ENCODE assay signal across 9 cellular contexts in genomic region chr7:41695661-41696322, GRCh38. TPM values are rescaled to one million over a fixed set of nuclear protein-coding genes. Genes with fewer than 3 reads are reported as not detected.
DNase-seq lines count a peak whose midpoint lies in the region; ATAC-seq, FAIRE-seq and TF ChIP-seq lines count a peak whose summit lies in the region.
"Had no signal": no experiment of that assay in that cellular context is flagged by ENCODE, and none has a peak within 500 bp of the region (broad histone marks: within the 10 kb centered on the region; RNA-seq: fewer than 3 reads in every experiment).

No MANE protein-coding gene starts in this region.

- H3K9ac ChIP-seq in liver (ENCODE audit: low read depth in 1 of 2, low read length in 2 of 2): no peak overlapping the region
- no peak overlapping the region for H3K9ac ChIP-seq in HepG2 (ENCODE audit: insufficient read depth, low read depth, low read length)
- H3K9ac ChIP-seq in Karpas-422 (ENCODE audit: low read length): no peak overlapping the region

- 30% methylated on average over 13 of the region's 13 CpGs for WGBS in liver
- WGBS in HepG2 (ENCODE audit: low lambda C conversion rate): 69% methylated on average over 13 of the region's 13 CpGs

- H4K20me1 ChIP-seq in HepG2 (ENCODE audit: insufficient read depth, low read length) (no peaks in the 10 kb centered on the region), Karpas-422 (ENCODE audit: insufficient read depth, low read depth, low read length) (no peaks in the 10 kb centered on the region)

- no peaks in the 10 kb centered on the region for H3K36me3 ChIP-seq in liver (ENCODE audit: control insufficient read depth in 4 of 4, insufficient read depth in 3 of 4, low read depth in 1 of 4, low read length in 3 of 4)
- H3K36me3 ChIP-seq in HepG2 (replicated peaks in 1 of 2; ENCODE audit: control insufficient read depth in 1 of 2, insufficient read depth in 2 of 2, low read length in 2 of 2): no peaks in the 10 kb centered on the region
- no peaks in the 10 kb centered on the region for H3K36me3 ChIP-seq in Karpas-422 (ENCODE audit: insufficient read depth, low read length)

- H3K9me2 ChIP-seq in Karpas-422 (replicated peaks; ENCODE audit: insufficient read depth, low read length): no peaks in the 10 kb centered on the region

- H3K4me1 ChIP-seq in liver (ENCODE audit: control insufficient read depth in 4 of 4, insufficient read depth in 4 of 4, low read length in 3 of 4) (peaks cover 18 to 74% (median 63%) of the 10 kb centered on the region in 4 donors), HepG2 (ENCODE audit: insufficient read depth, low read length) (no peaks in the 10 kb centered on the region), Karpas-422 (ENCODE audit: low read length) (no peaks in the 10 kb centered on the region)

- H3K4me2 ChIP-seq in HepG2 (ENCODE audit: low read depth, low read length) (no peak overlapping the region), Karpas-422 (ENCODE audit: low read depth, low read length, poor library complexity, severe bottlenecking) (no peak overlapping the region)

- H3K4me3 ChIP-seq in liver (ENCODE audit: low read depth in 1 of 3, low read length in 3 of 3): peak overlapping the region in 2 of 3 donors; percentile 29 to 38
- no peak overlapping the region for H3K4me3 ChIP-seq in HepG2 (replicated peaks in 1 of 3; ENCODE audit: insufficient read depth in 1 of 3, low read depth in 2 of 3, low read length in 3 of 3)
- no peak overlapping the region for H3K4me3 ChIP-seq in Karpas-422 (ENCODE audit: low read length)

- H3K27ac ChIP-seq in liver (ENCODE audit: low read depth in 1 of 2, low read length in 2 of 2): peak overlapping the region; percentile 63 to 75
- no peak overlapping the region for H3K27ac ChIP-seq in HepG2 (ENCODE audit: extremely low read length, insufficient read depth, low read length)
- no peak overlapping the region for H3K27ac ChIP-seq in Karpas-422 (ENCODE audit: low read length)

- POLR2A ChIA-PET in HepG2 (lab: Yijun Ruan, JAX): no interaction called here

- BruUV-seq in HepG2 (replicated peaks; lab: Mats Ljungman, UMichigan): no TSS peak

- no peak for TF ChIP-seq CTCF in liver (IDR thresholded peaks at IDR 0.05; ENCODE audit: low read depth, low read length, missing input control)
- no peak for TF ChIP-seq CTCF in HepG2 (CRISPR knock-in tag; IDR thresholded peaks at IDR 0.05)
- no peak for TF ChIP-seq CTCF in omental fat pad (IDR thresholded peaks at IDR 0.05)

- TF ChIP-seq POLR2A in HepG2 (IDR thresholded peaks at IDR 0.05; ENCODE audit: insufficient read depth in 1 of 2, low read depth in 2 of 2, low read length in 2 of 2) (no peak), GM12891 (IDR thresholded peaks at IDR 0.05; ENCODE audit: low read depth, low read length) (no peak)

- DNase-seq in HepG2 (ENCODE audit: low spot score) (no peak), fibroblast of peridontal ligament (ENCODE audit: extremely low read depth) (peak; percentile 91), omental fat pad (ENCODE audit: low spot score) (no peak), GM12891 (ENCODE audit: insufficient read length, low spot score) (no peak), NCI-H146 (lab: John Stamatoyannopoulos, UW) (no peak), Karpas-422 (no peak)
- DNase-seq: NCI-H187 treated with DMSO at 0.1 percent for 48 hours had no signal

- H3K9me3 ChIP-seq in liver (ENCODE audit: control insufficient read depth in 4 of 4, low read length in 3 of 4): no peaks in the 10 kb centered on the region
- no peaks in the 10 kb centered on the region for H3K9me3 ChIP-seq in HepG2 (ENCODE audit: low read length)
- no peaks in the 10 kb centered on the region for H3K9me3 ChIP-seq in Karpas-422 (ENCODE audit: low read length)

- no peak for TF ChIP-seq RAD21 in liver (IDR thresholded peaks at IDR 0.05)
- TF ChIP-seq RAD21 in HepG2 (CRISPR knock-in tag; IDR thresholded peaks at IDR 0.05): no peak

- no peak overlapping the region for H2AFZ ChIP-seq in HepG2 (ENCODE audit: low read length)
- no peak overlapping the region for H2AFZ ChIP-seq in Karpas-422 (ENCODE audit: low read length)

- in situ Hi-C loops in HepG2 (cut with HindIII; ENCODE audit: extremely low pct_ligation_motif_present, low pct_unique_long_range_greater_than_20kb): no loop called here

- no peaks in the 10 kb centered on the region for H3K79me2 ChIP-seq in HepG2 (ENCODE audit: insufficient read depth, low read length)
- no peaks in the 10 kb centered on the region for H3K79me2 ChIP-seq in Karpas-422 (ENCODE audit: low read length)

- ATAC-seq in HepG2 (no peak), omental fat pad (ENCODE audit: low FRiP score) (peak; percentile 74), GM19023 (IDR thresholded peaks at IDR 0.05; ENCODE audit: unreplicated experiment) (no peak)

- intact Hi-C loops in HepG2 (cut with micrococcal nuclease; ENCODE audit: unreplicated experiment): loop anchor here (1.0 to 10.0 kb wide), 3 partner anchors 381 to 1463 kb away; no protein-coding TSS in a partner anchor

- CTCF ChIA-PET in HepG2 (lab: Yijun Ruan, JAX; ENCODE audit: low intra/inter-chr PET ratio, low total read pairs): no interaction called here

- FAIRE-seq in HepG2 (lab: Jason Lieb, UNC) (no peak), GM12891 (lab: Jason Lieb, UNC) (no peak)

- H3K27me3 ChIP-seq in liver (ENCODE audit: control insufficient read depth in 4 of 4, insufficient read depth in 4 of 4, low read length in 3 of 4): no peaks in the 10 kb centered on the region
- H3K27me3 ChIP-seq in HepG2 (ENCODE audit: control insufficient read depth in 1 of 2, insufficient read depth in 2 of 2, low read length in 2 of 2): no peaks in the 10 kb centered on the region
- H3K27me3 ChIP-seq in Karpas-422 (ENCODE audit: low read length): no peaks in the 10 kb centered on the region

- TF ChIP-seq EP300 in HepG2 (IDR thresholded peaks at IDR 0.05; ENCODE audit: low read depth in 2 of 2, low read length in 2 of 2) (no peak), HepG2 (CRISPR knock-in tag; IDR thresholded peaks at IDR 0.05; ENCODE audit: borderline replicate concordance) (no peak)

TF ChIP-seq in liver, 16 proteins besides CTCF, POLR2A, EP300 and RAD21:
- TF ChIP-seq NR2F2 (IDR thresholded peaks at IDR 0.05) (no peak), HNF4A (conservative IDR thresholded peaks at IDR 0.05) (peak; percentile 44 to 54), JUND (IDR thresholded peaks at IDR 0.05) (peak in 1 of 2 donors; percentile 62), RXRA (IDR thresholded peaks at IDR 0.05) (peak in 1 of 2 donors; percentile 3)
TF ChIP-seq in liver: peak in this region for 3.

TF ChIP-seq in HepG2, 621 proteins besides CTCF, POLR2A, EP300 and RAD21:
- TF ChIP-seq ZSCAN30 (CRISPR knock-in tag; IDR thresholded peaks at IDR 0.05): no peak
- no peak for TF ChIP-seq ZNF670 (CRISPR knock-in tag; IDR thresholded peaks at IDR 0.05; ENCODE audit: borderline replicate concordance)
- TF ChIP-seq MYC (CRISPR knock-in tag; IDR thresholded peaks at IDR 0.05; ENCODE audit: borderline replicate concordance): no peak
- no peak for TF ChIP-seq MED13 (CRISPR knock-in tag; IDR thresholded peaks at IDR 0.05)
- TF ChIP-seq ZFP1 (CRISPR knock-in tag; IDR thresholded peaks at IDR 0.05): no peak
- no peak for TF ChIP-seq ZNF569 (CRISPR knock-in tag; IDR thresholded peaks at IDR 0.05; ENCODE audit: borderline replicate concordance)
TF ChIP-seq in HepG2: peak in this region for 0.

TF ChIP-seq in GM12891, 5 proteins besides CTCF, POLR2A, EP300 and RAD21:
- TF ChIP-seq SPI1 (IDR thresholded peaks at IDR 0.05; ENCODE audit: low read depth, low read length) (no peak), PAX5 (IDR thresholded peaks at IDR 0.05; ENCODE audit: insufficient read depth, low read length, severe bottlenecking) (no peak), TAF1 (IDR thresholded peaks at IDR 0.05; ENCODE audit: low read depth, low read length) (no peak), POU2F2 (IDR thresholded peaks at IDR 0.05; ENCODE audit: low read depth, low read length) (no peak), POLR2AphosphoS5 (IDR thresholded peaks at IDR 0.05; ENCODE audit: low read depth, low read length) (no peak)

RNA-seq across cellular contexts. Expression of gene INHBA, which starts 7.1 kb away (rescaled TPM):
- total RNA-seq in liver (1 to 10 TPM in 1 of 2 donors, under 1 TPM in 1; 0.23 to 8.9 TPM), HepG2 (2016; rRNA removed; fragmentation: Illumina TruSeq; extraction: Trizol) (not detected in 2 replicates), omental fat pad (1 to 10 TPM in 3 of 4 donors, under 1 TPM in 1; 0.93 to 3.5 (median 1.7) TPM)
- polyA plus RNA-seq in liver (1 to 10 TPM; 1.4 to 4.6 TPM), HepG2 (2011; rRNA removed) (not detected in 2 replicates)
- not detected in 2 replicates for total RNA-seq in HepG2 (2016; cell fraction: cytosol; rRNA removed; fragmentation: Illumina TruSeq; extraction: Trizol; ENCODE audit: low read depth)
- total RNA-seq in HepG2 (2016; cell fraction: insoluble cytoplasmic fraction; rRNA removed; fragmentation: Illumina TruSeq; extraction: Trizol): not detected in 2 replicates
- total RNA-seq in HepG2 (2016; cell fraction: membrane; rRNA removed; fragmentation: Illumina TruSeq; extraction: Trizol): not detected in 2 replicates
- total RNA-seq in HepG2 (2016; cell fraction: nucleus; rRNA removed; fragmentation: Illumina TruSeq; extraction: Trizol): not detected in 2 replicates
- polyA plus RNA-seq in HepG2 (2011; cell fraction: cytosol; rRNA removed): not detected in 2 replicates
- polyA plus RNA-seq in HepG2 (2011; cell fraction: nucleus; rRNA removed): not detected in 2 replicates
- not detected in 2 replicates for polyA plus RNA-seq in HepG2 (2012)
- not detected in 2 replicates for polyA plus RNA-seq in HepG2 (2016; cell fraction: cytosol; fragmentation: Illumina TruSeq; extraction: Trizol; ENCODE audit: low read depth)
- not detected in 2 replicates for polyA plus RNA-seq in HepG2 (2016; cell fraction: insoluble cytoplasmic fraction; fragmentation: Illumina TruSeq; extraction: Trizol; ENCODE audit: low read depth)
- not detected in 2 replicates for polyA plus RNA-seq in HepG2 (2016; cell fraction: membrane; fragmentation: Illumina TruSeq; extraction: Trizol; ENCODE audit: low read depth)
- polyA plus RNA-seq in HepG2 (2016; cell fraction: nucleus; fragmentation: Illumina TruSeq; extraction: Trizol; ENCODE audit: insufficient read depth, low read depth): not detected in 2 replicates
- 0.30 TPM in 1 of 2 replicates, not detected in the other for polyA minus RNA-seq in HepG2 (2011; rRNA and poly(A)+ RNA removed; ENCODE audit: low replicate concordance)
- polyA minus RNA-seq in HepG2 (2011; cell fraction: cytosol; rRNA and poly(A)+ RNA removed): not detected in 2 replicates
- not detected in 2 replicates for polyA minus RNA-seq in HepG2 (2011; cell fraction: nucleus; rRNA and poly(A)+ RNA removed)
- polyA plus RNA-seq in GM12891 (2012; ENCODE audit: low read depth, missing spikeins): 0.03 TPM
- not detected in 2 replicates for total RNA-seq in Karpas-422 (2014; rRNA removed; shearing (Covaris generic); ENCODE audit: low replicate concordance)

Comparison
In these comparisons a context has a peak if more than half of its experiments do, and no peak if none do; other contexts are left out.
1. H3K27ac ChIP-seq: peak in liver (2 of 2); none in HepG2 (single experiment) and Karpas-422 (single experiment).
2. H3K4me3 ChIP-seq: peak in liver (2 of 3); none in HepG2 (0 of 3) and Karpas-422 (single experiment).